19 cellular contexts compared by ENCODE assay signal in the genomic region with DNA sequence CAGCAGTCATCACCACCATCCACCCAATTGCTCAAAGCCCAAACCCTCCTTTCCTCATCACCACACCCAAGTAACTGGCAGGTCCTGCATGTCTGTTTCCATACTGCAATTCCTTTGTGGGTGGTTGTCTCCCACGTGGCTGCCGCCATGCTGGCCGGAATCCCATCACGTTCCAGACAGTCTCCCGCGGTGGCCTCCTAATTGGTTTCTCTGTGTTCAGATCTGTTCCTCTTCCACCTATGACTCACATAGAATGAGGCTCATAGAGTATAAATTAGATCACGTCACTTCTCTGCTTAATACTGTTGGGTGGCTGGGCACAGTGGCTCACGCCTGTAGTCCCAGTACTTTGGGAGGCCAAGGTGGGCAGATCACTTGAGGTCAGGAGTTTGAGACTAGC.
"Had no signal": no experiment of that assay in that cellular context is flagged by ENCODE, and none has a peak within 500 bp of the region (broad histone marks: within the 10 kb centered on the region; RNA-seq: fewer than 3 reads in every experiment).

No MANE protein-coding gene starts in this region.

- H3K4me2 ChIP-seq: KMS-11 had no signal

- H3K27me3 ChIP-seq: body of pancreas, Peyer's patch had no signal

- H3K36me3 ChIP-seq: Peyer's patch had no signal

- H3K4me3 ChIP-seq: body of pancreas, Peyer's patch had no signal

- H3K9ac ChIP-seq: KMS-11 had no signal

- H3K9me3 ChIP-seq: body of pancreas, Peyer's patch had no signal

- ATAC-seq: activated CD8-positive, alpha-beta T cell treated with anti-CD3 and anti-CD28 coated beads, Interleukin-2, amount 10 ng/mL, durations not matched to agents 7 days and 5 days; body of pancreas; T-helper 17 cell; WTC11 had no signal

- DNase-seq: activated CD4-positive, alpha-beta T cell treated with anti-CD3 and anti-CD28 coated beads for 48 hours; activated CD4-positive, alpha-beta T cell treated with anti-CD3 and anti-CD28 coated beads, Interleukin-2, amount 50 U/mL, for 4 hours; activated CD4-positive, CD25-positive, alpha-beta regulatory T cell treated with anti-CD3 and anti-CD28 coated beads, Interleukin-2, amount 50 U/mL, for 72 hours; activated CD8-positive, alpha-beta memory T cell treated with anti-CD3 and anti-CD28 coated beads, Interleukin-2, amount 50 U/mL, for 48 hours; activated CD8-positive, alpha-beta T cell treated with anti-CD3 and anti-CD28 coated beads, Interleukin-2, amount 10 ng/mL, durations not matched to agents 7 days and 5 days; activated T-cell treated with anti-CD3 and anti-CD28 coated beads, Interleukin-2, amount 50 U/mL, for 1 hour; aorta; body of pancreas; central memory CD4-positive, alpha-beta T cell; MM.1S; NCI-H146; NCI-H2029 treated with DMSO at 0.1 percent for 48 hours; NCI-H510A treated with DMSO at 0.1 percent for 48 hours; Peyer's patch; SIG-M5; T-helper 17 cell; T-helper 9 cell had no signal

- H3K4me1 ChIP-seq: body of pancreas, Peyer's patch had no signal

- H3K27ac ChIP-seq: body of pancreas, KMS-11, Peyer's patch had no signal
